Comparison of ENCODE assay signal across 8 cellular contexts in the genomic region with DNA sequence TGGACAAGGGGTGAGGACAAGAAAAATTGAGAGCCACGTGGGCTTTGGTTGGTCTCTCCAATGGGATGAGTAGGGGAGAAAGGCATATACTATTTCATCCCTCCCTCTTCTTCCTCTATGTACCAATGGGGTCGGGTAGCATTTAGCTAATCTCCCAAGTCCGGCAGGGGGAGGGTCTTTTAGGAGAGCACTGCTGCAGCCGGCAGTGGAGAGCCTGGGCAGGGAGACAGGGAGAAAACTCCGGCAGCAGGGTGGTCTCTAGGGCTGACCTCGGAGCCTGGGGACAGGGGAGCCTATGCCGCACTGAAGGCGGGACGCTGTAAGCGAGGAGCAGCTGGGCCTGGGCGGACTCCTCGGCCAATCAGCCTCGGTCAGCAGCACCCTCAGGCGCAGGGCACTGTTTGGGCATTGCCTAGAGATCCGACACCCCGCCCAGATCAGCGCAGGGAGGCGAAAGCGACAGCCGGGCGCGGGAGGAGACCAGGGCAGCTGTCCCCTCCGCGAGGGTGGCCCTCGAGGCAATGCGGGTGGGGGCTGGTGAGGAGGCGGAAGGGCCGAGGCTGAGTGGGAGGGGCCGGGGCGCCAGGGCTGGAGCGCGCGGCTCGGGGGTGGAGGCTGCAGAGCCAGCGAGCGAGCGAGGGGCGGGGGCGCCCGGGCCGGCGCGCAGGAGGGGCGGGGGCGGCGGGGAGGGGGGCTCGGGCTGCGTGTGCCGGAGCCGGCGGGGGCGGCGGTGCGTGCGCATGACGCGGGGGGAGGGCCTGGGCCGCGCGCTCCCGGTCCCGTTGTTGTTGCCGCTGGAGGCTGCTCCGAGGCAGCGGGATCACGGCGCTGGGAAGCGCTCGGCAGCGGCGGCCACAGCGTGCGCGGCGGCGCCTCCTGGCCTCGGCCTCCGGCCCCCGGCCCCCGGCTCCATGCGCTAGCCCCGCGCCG. TPM values are rescaled to one million over a fixed set of nuclear protein-coding genes. Genes with fewer than 3 reads are reported as not detected.
DNase-seq lines count a peak whose midpoint lies in the region; ATAC-seq and TF ChIP-seq lines count a peak whose summit lies in the region.

TSS of gene AGAP3 (plus strand) at position 785 of the 930 bp plus-strand sequence. CDS start 267 bp downstream, outside the sequence.

- TF ChIP-seq CTCF in AG10803 (conservative IDR thresholded peaks at IDR 0.05; ENCODE audit: low read length) = no peak
- no peak for TF ChIP-seq CTCF in left lung (IDR thresholded peaks at IDR 0.05)

- H3K4me3 ChIP-seq in AG10803 (ENCODE audit: low read length) (peak within 1 kb of the TSS; percentile 77), left lung (peak within 1 kb of the TSS; percentile 67 to 87)

- H3K27ac ChIP-seq in left lung = peak within 1 kb of the TSS; percentile 90 to 92

- peak within 1 kb of the TSS; percentile 90 for H3K4me3 Mint-ChIP-seq in activated CD4-positive, alpha-beta T cell treated with anti-CD3 and anti-CD28 coated beads, Interleukin-2, amount 10 ng/mL, durations not matched to agents 24 days and 14 days

- no peaks in the 10 kb centered on the region for H3K36me3 ChIP-seq in left lung

- H3K4me1 ChIP-seq in left lung = peaks cover 47 to 79% of the 10 kb centered on the region in 2 donors

- H3K27ac Mint-ChIP-seq in activated CD4-positive, alpha-beta T cell treated with anti-CD3 and anti-CD28 coated beads, Interleukin-2, amount 10 ng/mL, durations not matched to agents 24 days and 14 days = peak within 1 kb of the TSS; percentile 91

- ATAC-seq in GM18909 (IDR thresholded peaks at IDR 0.05; ENCODE audit: poor library complexity, unreplicated experiment) (peak; percentile 42), HG03139 (IDR thresholded peaks at IDR 0.05; ENCODE audit: unreplicated experiment) (peak; percentile 46), left lung (peak; percentile 77)

- peaks cover 0 to 12% of the 10 kb centered on the region in 2 donors for H3K27me3 ChIP-seq in left lung

- DNase-seq in AG10803 (ENCODE audit: low read depth) (peak; percentile 66), NCI-H524 (lab: John Stamatoyannopoulos, UW) (peak; percentile 82 to 91), dermis microvascular lymphatic vessel endothelial cell (ENCODE audit: low read depth in 2 of 2) (peak; percentile 42 to 88), left lung (peak; percentile 94 to 99)
- peak; percentile 88 for DNase-seq in activated CD4-positive, alpha-beta T cell treated with anti-CD3 and anti-CD28 coated beads, Interleukin-2, amount 10 ng/mL, durations not matched to agents 24 days and 14 days
- peak; percentile 31 for DNase-seq in stimulated activated CD4-positive, alpha-beta T cell treated with anti-CD3 and anti-CD28 coated beads, Interleukin-1b, Interleukin-23, amount 100 ng/mL, for 48 hours

- no peaks in the 10 kb centered on the region for H3K9me3 Mint-ChIP-seq in activated CD4-positive, alpha-beta T cell treated with anti-CD3 and anti-CD28 coated beads, Interleukin-2, amount 10 ng/mL, durations not matched to agents 24 days and 14 days

- H3K4me1 Mint-ChIP-seq in activated CD4-positive, alpha-beta T cell treated with anti-CD3 and anti-CD28 coated beads, Interleukin-2, amount 10 ng/mL, durations not matched to agents 24 days and 14 days = peaks cover 32% of the 10 kb centered on the region

- intact Hi-C loops in activated CD4-positive, alpha-beta T cell treated with anti-CD3 and anti-CD28 coated beads, Interleukin-2, amount 10 ng/mL, durations not matched to agents 24 days and 14 days (cut with micrococcal nuclease) = loop anchor here (10.0 kb wide), 3 partner anchors 711 to 1461 kb away; partner anchors contain the start of gene ZNF775
- intact Hi-C loops in left lung (cut with DNase I) = no loop called here

- peaks cover 18% of the 10 kb centered on the region for H3K27me3 Mint-ChIP-seq in activated CD4-positive, alpha-beta T cell treated with anti-CD3 and anti-CD28 coated beads, Interleukin-2, amount 10 ng/mL, durations not matched to agents 24 days and 14 days

- H3K36me3 Mint-ChIP-seq in activated CD4-positive, alpha-beta T cell treated with anti-CD3 and anti-CD28 coated beads, Interleukin-2, amount 10 ng/mL, durations not matched to agents 24 days and 14 days (ENCODE audit: low read depth) = peaks cover 11% of the 10 kb centered on the region

- no peaks in the 10 kb centered on the region for H3K9me3 ChIP-seq in left lung

RNA-seq across cellular contexts. Expression of gene AGAP3, which starts in this region (rescaled TPM):
- 54.3 and 60.0 TPM in 2 replicates for total RNA-seq in activated CD4-positive, alpha-beta T cell treated with anti-CD3 and anti-CD28 coated beads, Interleukin-2, amount 10 ng/mL, durations not matched to agents 24 days and 14 days
- 43.8 and 69.4 TPM in 2 replicates for total RNA-seq in dermis microvascular lymphatic vessel endothelial cell
- 100 to 1,000 TPM; 161 to 167 TPM for total RNA-seq in left lung

Comparison
In these comparisons a context has a peak if more than half of its experiments do, and no peak if none do; other contexts are left out.
1. Peak in every context shown above with its lines: DNase-seq, ATAC-seq, H3K4me3 ChIP-seq and H3K27ac ChIP-seq.
2. DNase-seq: peak in every context shown above with its lines; median percentile 96 in left lung; 88 in activated CD4-positive, alpha-beta T cell treated with anti-CD3 and anti-CD28 coated beads, Interleukin-2, amount 10 ng/mL, durations not matched to agents 24 days and 14 days; 86 in NCI-H524; 66 in AG10803; 65 in dermis microvascular lymphatic vessel endothelial cell; 31 in stimulated activated CD4-positive, alpha-beta T cell treated with anti-CD3 and anti-CD28 coated beads, Interleukin-1b, Interleukin-23, amount 100 ng/mL, for 48 hours.